In the genomic region with DNA sequence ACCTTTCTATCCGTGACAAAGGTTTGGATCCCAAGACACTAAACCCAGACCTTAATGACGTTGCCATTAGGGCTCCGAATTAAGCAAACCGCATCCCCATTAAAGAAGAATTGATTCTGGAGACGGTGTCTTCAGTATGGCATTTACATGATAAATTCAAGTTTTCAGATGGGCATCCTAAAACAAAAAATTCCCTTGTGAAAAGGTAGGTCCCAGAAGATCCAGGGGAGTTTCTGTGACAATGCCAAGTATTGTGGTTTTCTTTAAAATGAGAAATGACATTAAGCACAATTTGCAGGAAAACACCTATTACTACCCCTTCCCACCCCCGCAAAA, we compare ENCODE assay signal across 8 cellular contexts. TPM values are rescaled to one million over a fixed set of nuclear protein-coding genes. Genes with fewer than 3 reads are reported as not detected.
DNase-seq lines count a peak whose midpoint lies in the region; ATAC-seq and TF ChIP-seq lines count a peak whose summit lies in the region.

No MANE protein-coding gene starts in this region.

- H3K4me1 Mint-ChIP-seq in CD8-positive, alpha-beta memory T cell, result peaks cover 43 to 49% (median 46%) of the 10 kb centered on the region in 3 donors

- no peak for TF ChIP-seq EP300 in ovary (IDR thresholded peaks at IDR 0.05)

- H3K27ac Mint-ChIP-seq in CD8-positive, alpha-beta memory T cell, result peak overlapping the region; percentile 92 to 99 (median 95)

- WGBS in ovary, 3 donors, result 20 to 22% (median 20%) methylated on average over 6 of the region's 6 CpGs

- POLR2A ChIA-PET in CD8-positive, alpha-beta memory T cell (lab: Charles Lee), result interaction anchor here (0.9 to 3.3 kb wide), 13 partner anchors 8 to 212 kb away, joined by 3 to 38 read pairs (median 7); partner anchors contain the start of genes ADAM17, IAH1 and TAF1B

- DNase-seq in CD8-positive, alpha-beta memory T cell, result no peak
- DNase-seq in RWPE2 (ENCODE audit: low spot score) (no peak), epithelial cell of proximal tubule (ENCODE audit: low read depth) (no peak), ovary (no peak), UCSD-AML1 (lab: John Stamatoyannopoulos, UW; ENCODE audit: unreplicated experiment) (no peak)
- DNase-seq in activated effector memory CD4-positive, alpha-beta T cell treated with anti-CD3 and anti-CD28 coated beads, Interleukin-2, amount 50 U/mL, for 16 hours, result no peak

- ATAC-seq in RWPE2 (ENCODE audit: low read depth), result no peak
- no peak for ATAC-seq in HG03039 (IDR thresholded peaks at IDR 0.05; ENCODE audit: unreplicated experiment)
- ATAC-seq in GM18861 (IDR thresholded peaks at IDR 0.05; ENCODE audit: unreplicated experiment), result no peak

- no peak for TF ChIP-seq CTCF in RWPE2 (IDR thresholded peaks at IDR 0.05; ENCODE audit: poor library complexity, severe bottlenecking)
- TF ChIP-seq CTCF in epithelial cell of proximal tubule (conservative IDR thresholded peaks at IDR 0.05; ENCODE audit: low read depth, low read length), result no peak
- no peak for TF ChIP-seq CTCF in ovary (IDR thresholded peaks at IDR 0.05)

- H3K36me3 Mint-ChIP-seq in CD8-positive, alpha-beta memory T cell, result peaks cover 10 to 39% (median 14%) of the 10 kb centered on the region in 3 donors

- H3K4me1 ChIP-seq in CD8-positive, alpha-beta memory T cell (ENCODE audit: insufficient read depth, low read length), result peaks cover 39% of the 10 kb centered on the region
- H3K4me1 ChIP-seq in RWPE2 (ENCODE audit: insufficient read depth, poor library complexity, severe bottlenecking) (peaks cover 19% of the 10 kb centered on the region), ovary (ENCODE audit: insufficient read depth) (peaks cover 8% of the 10 kb centered on the region)

- H3K27me3 Mint-ChIP-seq in CD8-positive, alpha-beta memory T cell, result peaks cover 0 to 7% of the 10 kb centered on the region in 2 donors

- peak overlapping the region; percentile 89 for H3K27ac ChIP-seq in CD8-positive, alpha-beta memory T cell (ENCODE audit: low read depth, low read length)
- H3K27ac ChIP-seq in RWPE2 (ENCODE audit: poor library complexity, severe bottlenecking), result no peak overlapping the region
- peak overlapping the region; percentile 53 to 97 for H3K27ac ChIP-seq in ovary

- CTCF ChIA-PET in CD8-positive, alpha-beta memory T cell (lab: Charles Lee), result interaction anchor here (0.8 to 2.5 kb wide), 8 partner anchors 8 to 211 kb away, joined by 3 to 12 read pairs (median 5); partner anchors contain the start of genes ADAM17 and TAF1B

- intact Hi-C loops in ovary (cut with DNase I), result loop anchor here in 2 of 4 donors (2.0 kb wide), 2 partner anchors 77 to 157 kb away; partner anchors contain the start of genes ADAM17 (in 1 of the 2) and IAH1 (in 1 of the 2)

- no peaks in the 10 kb centered on the region for H3K9me3 Mint-ChIP-seq in CD8-positive, alpha-beta memory T cell

- H3K36me3 ChIP-seq in CD8-positive, alpha-beta memory T cell (ENCODE audit: insufficient read depth, low read length), result no peaks in the 10 kb centered on the region
- peaks cover 36% of the 10 kb centered on the region for H3K36me3 ChIP-seq in RWPE2 (ENCODE audit: low read depth)
- no peaks in the 10 kb centered on the region for H3K36me3 ChIP-seq in ovary

- no peaks in the 10 kb centered on the region for H3K27me3 ChIP-seq in CD8-positive, alpha-beta memory T cell (ENCODE audit: insufficient read depth, low read length, poor library complexity, severe bottlenecking)
- H3K27me3 ChIP-seq in RWPE2 (ENCODE audit: insufficient read depth, poor library complexity, severe bottlenecking), result no peaks in the 10 kb centered on the region
- H3K27me3 ChIP-seq in ovary, result no peaks in the 10 kb centered on the region

- no peaks in the 10 kb centered on the region for H3K9me3 ChIP-seq in CD8-positive, alpha-beta memory T cell (ENCODE audit: low read length)
- H3K9me3 ChIP-seq in RWPE2 (ENCODE audit: severe bottlenecking), result no peaks in the 10 kb centered on the region
- H3K9me3 ChIP-seq in ovary, result no peaks in the 10 kb centered on the region

- H3K4me3 ChIP-seq in CD8-positive, alpha-beta memory T cell (ENCODE audit: low read length), result peak overlapping the region; percentile 65
- H3K4me3 ChIP-seq in RWPE2 (ENCODE audit: severe bottlenecking) (peak overlapping the region; percentile 66), epithelial cell of proximal tubule (ENCODE audit: low read depth, low read length) (peak overlapping the region; percentile 95), ovary (peak overlapping the region; percentile 37)

- no peak for TF ChIP-seq POLR2A in ovary (IDR thresholded peaks at IDR 0.05)

- peak overlapping the region; percentile 88 to 98 (median 95) for H3K4me3 Mint-ChIP-seq in CD8-positive, alpha-beta memory T cell

RNA-seq across cellular contexts. Expression of gene YWHAQ, which starts 0.7 kb away (rescaled TPM):
- 100 to 1,000 TPM; 560 to 565 TPM for total RNA-seq in CD8-positive, alpha-beta memory T cell
- polyA plus RNA-seq in CD8-positive, alpha-beta memory T cell, result 358 TPM
- total RNA-seq in epithelial cell of proximal tubule, result 418 and 463 TPM in 2 replicates
- 100 to 1,000 TPM; 156 to 294 (median 241) TPM for total RNA-seq in ovary
- 100 to 1,000 TPM; 204 to 386 TPM for polyA plus RNA-seq in ovary

Comparison
In these comparisons a context has a peak if more than half of its experiments do, and no peak if none do; other contexts are left out.
1. H3K4me3 ChIP-seq: peak in every context shown above with its lines; median percentile 95 in epithelial cell of proximal tubule; 66 in RWPE2; 65 in CD8-positive, alpha-beta memory T cell; 37 in ovary.